ENCODE assay signal across 7 cellular contexts in genomic region chr2:241984658-241985057, GRCh38.
"Had no signal": no experiment of that assay in that cellular context is flagged by ENCODE, and none has a peak within 500 bp of the region (broad histone marks: within the 10 kb centered on the region; RNA-seq: fewer than 3 reads in every experiment).

No MANE protein-coding gene starts in this region.

- H3K4me3 Mint-ChIP-seq: activated CD8-positive, alpha-beta memory T cell treated with anti-CD3 and anti-CD28 coated beads, Interleukin-2, amount 10 ng/mL, durations not matched to agents 7 days and 5 days; activated T-cell treated with anti-CD3 and anti-CD28 coated beads, Interleukin-2, amount 50 U/mL, for 24 hours; dendritic cell treated with granulocyte-macrophage colony-stimulating factor and Interleukin-4, amounts not matched to agents 40 ng/mL and 50 ng/mL, for 4 days had no signal

- H3K27me3 Mint-ChIP-seq: activated T-cell treated with anti-CD3 and anti-CD28 coated beads, Interleukin-2, amount 50 U/mL, for 24 hours had no signal

- H3K27me3 ChIP-seq: upper lobe of right lung had no signal

- H3K27ac ChIP-seq: gastroesophageal sphincter, upper lobe of right lung had no signal

- H3K9me3 ChIP-seq: gastroesophageal sphincter, upper lobe of right lung had no signal

- ATAC-seq: activated CD8-positive, alpha-beta memory T cell treated with anti-CD3 and anti-CD28 coated beads, Interleukin-2, amount 10 ng/mL, durations not matched to agents 7 days and 5 days; gastroesophageal sphincter; upper lobe of right lung had no signal

- H3K4me1 ChIP-seq: gastroesophageal sphincter, upper lobe of right lung had no signal

- H3K4me3 ChIP-seq: gastroesophageal sphincter, upper lobe of right lung had no signal

- H3K27ac Mint-ChIP-seq: activated CD8-positive, alpha-beta memory T cell treated with anti-CD3 and anti-CD28 coated beads, Interleukin-2, amount 10 ng/mL, durations not matched to agents 7 days and 5 days; activated T-cell treated with anti-CD3 and anti-CD28 coated beads, Interleukin-2, amount 50 U/mL, for 24 hours had no signal

- DNase-seq: kidney glomerular epithelial cell, small intestine, upper lobe of right lung had no signal

- H3K36me3 ChIP-seq: gastroesophageal sphincter, upper lobe of right lung had no signal

- H3K36me3 Mint-ChIP-seq: activated CD8-positive, alpha-beta memory T cell treated with anti-CD3 and anti-CD28 coated beads, Interleukin-2, amount 10 ng/mL, durations not matched to agents 7 days and 5 days had no signal
